ENCODE assay signal across 1 cellular context in genomic region chr11:11604340-11604992, GRCh38.
TF ChIP-seq lines count a peak whose summit lies in the region.

No MANE protein-coding gene starts in this region.

TF ChIP-seq in GM23338, 12 proteins besides CTCF, POLR2A, EP300 and RAD21 (continued from another document):
- TF ChIP-seq ZNF462 (CRISPR knock-in tag; IDR thresholded peaks at IDR 0.05) (no peak), JUNB (IDR thresholded peaks at IDR 0.05; ENCODE audit: unreplicated experiment) (no peak), ZNF114 (CRISPR knock-in tag; IDR thresholded peaks at IDR 0.05) (no peak)
